Comparison of ENCODE assay signal across 10 cellular contexts in the genomic region with DNA sequence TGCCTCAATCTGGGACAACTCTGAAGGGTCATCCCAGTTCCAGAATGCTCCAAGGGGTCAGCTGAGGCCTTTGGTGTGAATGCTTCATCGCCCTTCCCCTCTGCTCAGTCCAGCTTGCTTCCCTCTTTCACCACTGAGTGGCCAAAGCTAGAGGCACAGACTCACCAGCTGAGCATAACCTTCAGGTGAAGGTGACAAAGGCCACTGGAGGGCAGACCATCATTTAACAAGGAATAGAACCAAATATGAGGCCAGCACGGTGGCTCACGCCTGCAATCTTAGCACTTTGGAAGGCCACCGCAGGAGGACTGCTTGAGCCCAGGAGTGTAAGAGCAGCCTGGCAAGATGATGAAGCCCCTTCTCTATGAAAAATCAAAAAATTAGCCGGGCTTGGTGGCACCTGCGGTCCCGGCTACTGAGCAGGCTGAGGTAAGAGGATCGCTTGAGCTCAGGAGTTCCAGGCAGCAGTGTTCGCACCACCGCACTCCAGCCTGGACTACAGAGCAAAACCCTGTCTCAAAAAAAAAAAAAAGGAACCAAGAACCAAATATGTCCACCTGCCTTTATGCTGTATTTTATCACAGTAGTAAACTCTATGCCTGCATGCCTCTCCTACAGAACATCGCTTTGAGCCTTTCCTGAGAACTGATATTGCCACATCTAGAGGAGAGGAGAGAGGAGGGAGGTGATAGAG. TPM values are rescaled to one million over a fixed set of nuclear protein-coding genes. Genes with fewer than 3 reads are reported as not detected.
DNase-seq lines count a peak whose midpoint lies in the region; ATAC-seq and TF ChIP-seq lines count a peak whose summit lies in the region.
"Had no signal": no experiment of that assay in that cellular context is flagged by ENCODE, and none has a peak within 500 bp of the region (broad histone marks: within the 10 kb centered on the region; RNA-seq: fewer than 3 reads in every experiment).

No MANE protein-coding gene starts in this region.

- DNase-seq in BE2C (no peak), GM12865 (ENCODE audit: low read depth) (peak; percentile 48), RKO (ENCODE audit: low spot score) (peak; percentile 31), left lung (peak; percentile 23), coronary artery (ENCODE audit: low spot score) (no peak), dedifferentiated amniotic fluid mesenchymal stem cell (ENCODE audit: extremely low spot score) (no peak)
- no peak for DNase-seq in activated CD4-positive, alpha-beta T cell treated with anti-CD3 and anti-CD28 coated beads for 1 hour
- DNase-seq: activated T-cell treated with anti-CD3 and anti-CD28 coated beads, Interleukin-2, amount 50 U/mL, for 4 hours; NCI-H2081 treated with DMSO at 0.1 percent for 48 hours had no signal

- ATAC-seq in left lung, result peak; percentile 33
- no peak for ATAC-seq in GM18870 (IDR thresholded peaks at IDR 0.05; ENCODE audit: unreplicated experiment)
- ATAC-seq: activated T-cell treated with anti-CD3 and anti-CD28 coated beads, Interleukin-2, amount 50 U/mL, for 4 hours had no signal

- no peak overlapping the region for H3K27ac ChIP-seq in left lung
- H3K27ac ChIP-seq in coronary artery, result no peak overlapping the region

- H3K4me1 ChIP-seq in BE2C (peaks cover 5% of the 10 kb centered on the region; the same call in 1 of the 2 replicates), left lung (peaks cover 0 to 19% of the 10 kb centered on the region in 2 donors)

- intact Hi-C loops in left lung (cut with DNase I), result no loop called here

- H3K27me3 ChIP-seq in BE2C, result no peaks in the 10 kb centered on the region
- no peaks in the 10 kb centered on the region for H3K27me3 ChIP-seq in left lung

- H3K4me3 ChIP-seq in BE2C (ENCODE audit: low read depth, low read length) (no peak overlapping the region), GM12865 (ENCODE audit: low read depth, low read length) (no peak overlapping the region), left lung (no peak overlapping the region), coronary artery (no peak overlapping the region)

- TF ChIP-seq CTCF in BE2C (IDR thresholded peaks at IDR 0.05; ENCODE audit: low read depth, low read length), result peak; percentile 24
- TF ChIP-seq CTCF in GM12865 (IDR thresholded peaks at IDR 0.05; ENCODE audit: insufficient read depth, low read depth, low read length, missing control alignments), result peak; percentile 22
- no peak for TF ChIP-seq CTCF in left lung (IDR thresholded peaks at IDR 0.05)
- TF ChIP-seq CTCF in coronary artery (IDR thresholded peaks at IDR 0.05), result no peak

- no peaks in the 10 kb centered on the region; the same call in 1 of the 2 replicates for H3K9me3 ChIP-seq in BE2C
- no peaks in the 10 kb centered on the region for H3K9me3 ChIP-seq in left lung

- H3K36me3 ChIP-seq in BE2C (no peaks in the 10 kb centered on the region), left lung (no peaks in the 10 kb centered on the region)

RNA-seq across cellular contexts. Expression of gene PRKAG2, which starts 13.4 kb away (rescaled TPM):
- polyA plus RNA-seq in BE2C (2012; ENCODE audit: insufficient read depth, insufficient read length, low read depth), result 2.4 TPM
- 10 to 100 TPM; 23.3 to 34.6 TPM for total RNA-seq in left lung

Comparison
In these comparisons a context has a peak if more than half of its experiments do, and no peak if none do; other contexts are left out.
1. DNase-seq: peak in GM12865 (single experiment), RKO (single experiment) and left lung (2 of 2); none in BE2C (single experiment), coronary artery (single experiment), dedifferentiated amniotic fluid mesenchymal stem cell (single experiment) and activated CD4-positive, alpha-beta T cell treated with anti-CD3 and anti-CD28 coated beads for 1 hour (single experiment).
2. CTCF ChIP-seq: peak in BE2C (single experiment) and GM12865 (single experiment); none in left lung (0 of 2) and coronary artery (single experiment).